ENCODE assay signal across 26 cellular contexts in genomic region chr4:147363514-147363913, GRCh38.
DNase-seq lines count a peak whose midpoint lies in the region; ATAC-seq, FAIRE-seq and TF ChIP-seq lines count a peak whose summit lies in the region.
"Had no signal": no experiment of that assay in that cellular context is flagged by ENCODE, and none has a peak within 500 bp of the region (broad histone marks: within the 10 kb centered on the region; RNA-seq: fewer than 3 reads in every experiment).

No MANE protein-coding gene starts in this region.

- no peak for TF ChIP-seq POLR2A in stomach (IDR thresholded peaks at IDR 0.05)

- ATAC-seq in lower lobe of right lung (no peak), natural killer cell (no peak)

- no peaks in the 10 kb centered on the region for H3K9me3 ChIP-seq in astrocyte (ENCODE audit: insufficient read depth, low read depth, low read length)
- no peaks in the 10 kb centered on the region for H3K9me3 ChIP-seq in lower lobe of right lung
- no peaks in the 10 kb centered on the region for H3K9me3 ChIP-seq in stomach
- no peaks in the 10 kb centered on the region for H3K9me3 ChIP-seq in MM.1S (replicated peaks; ENCODE audit: insufficient read depth, low read length)

- H4K20me1 ChIP-seq in astrocyte (ENCODE audit: insufficient read depth, low read length) (no peaks in the 10 kb centered on the region), MM.1S (ENCODE audit: insufficient read depth, low read length) (no peaks in the 10 kb centered on the region)

- FAIRE-seq in astrocyte (lab: Jason Lieb, UNC), result no peak
- FAIRE-seq: TTC549 had no signal

- H3K36me3 Mint-ChIP-seq in astrocyte (ENCODE audit: low read depth, unreplicated experiment) (no peaks in the 10 kb centered on the region), natural killer cell (no peaks in the 10 kb centered on the region)

- H3K27me3 ChIP-seq in astrocyte (ENCODE audit: insufficient read depth, low read length) (no peaks in the 10 kb centered on the region), lower lobe of right lung (ENCODE audit: low read depth) (no peaks in the 10 kb centered on the region), stomach (no peaks in the 10 kb centered on the region), MM.1S (replicated peaks; ENCODE audit: insufficient read depth, low read length) (no peaks in the 10 kb centered on the region)
- H3K27me3 ChIP-seq: foreskin keratinocyte had no signal

- H3K9me2 ChIP-seq in MM.1S (replicated peaks; ENCODE audit: insufficient read depth, low read length), result no peaks in the 10 kb centered on the region

- no peak overlapping the region for H3K9ac ChIP-seq in astrocyte (ENCODE audit: low read length)
- no peak overlapping the region for H3K9ac ChIP-seq in MM.1S (ENCODE audit: low read length)

- H3K4me1 ChIP-seq in astrocyte (ENCODE audit: insufficient read depth, low read length), result peaks cover 41% of the 10 kb centered on the region
- peaks cover 34% of the 10 kb centered on the region for H3K4me1 ChIP-seq in lower lobe of right lung
- peaks cover 0 to 36% (median 25%) of the 10 kb centered on the region in 4 donors for H3K4me1 ChIP-seq in stomach
- H3K4me1 ChIP-seq in MM.1S (ENCODE audit: low read length), result no peaks in the 10 kb centered on the region

- DNase-seq in HT-29 (ENCODE audit: low spot score) (peak; percentile 67), astrocyte (ENCODE audit: low read depth) (no peak), lower lobe of right lung (no peak), stomach (no peak), NOMO-1 treated with dmso at 0.1 percent for 144 hours (lab: John Stamatoyannopoulos, UW; ENCODE audit: unreplicated experiment) (no peak), natural killer cell (no peak), MM.1S (no peak)
- DNase-seq in activated CD4-positive, CD25-positive, alpha-beta regulatory T cell (lab: John Stamatoyannopoulos, UW), result no peak
- DNase-seq: activated CD4-positive, alpha-beta T cell treated with anti-CD3 and anti-CD28 coated beads for 4 hours; activated naive CD4-positive, alpha-beta T cell treated with anti-CD3 and anti-CD28 coated beads for 36 hours; activated T-cell treated with anti-CD3 and anti-CD28 coated beads, Interleukin-2, amount 50 U/mL, for 48 hours; CD4-positive, alpha-beta T cell; DMS153; effector CD4-positive, alpha-beta T cell; erythroblast; GF-D8; NCI-H1092 treated with DMSO at 0.1 percent for 48 hours; NCI-H2029 treated with DMSO at 0.1 percent for 48 hours; NCI-H226; NCI-H748 treated with DMSO at 0.1 percent for 48 hours; occipital lobe; SHP77; stimulated activated CD4-positive, alpha-beta T cell treated with anti-CD3 and anti-CD28 coated beads, Interleukin-15, amount 100 ng/mL, for 24 hours had no signal

- H3K79me2 ChIP-seq in astrocyte (ENCODE audit: insufficient read depth, low read length), result no peaks in the 10 kb centered on the region
- no peaks in the 10 kb centered on the region for H3K79me2 ChIP-seq in MM.1S (ENCODE audit: low read length)

- H3K4me3 Mint-ChIP-seq in astrocyte (ENCODE audit: unreplicated experiment) (no peak overlapping the region), natural killer cell (no peak overlapping the region)
- H3K4me3 Mint-ChIP-seq: activated naive CD4-positive, alpha-beta T cell treated with anti-CD3 and anti-CD28 coated beads for 36 hours; CD4-positive, alpha-beta T cell; central memory CD8-positive, alpha-beta T cell had no signal

- no peaks in the 10 kb centered on the region for H3K27me3 Mint-ChIP-seq in astrocyte (ENCODE audit: low read depth, unreplicated experiment)
- H3K27me3 Mint-ChIP-seq in natural killer cell (ENCODE audit: low read depth in 2 of 2), result no peaks in the 10 kb centered on the region
- H3K27me3 Mint-ChIP-seq: central memory CD8-positive, alpha-beta T cell had no signal

- H3K4me1 Mint-ChIP-seq in astrocyte (ENCODE audit: low read depth, unreplicated experiment) (peaks cover 40% of the 10 kb centered on the region), natural killer cell (no peaks in the 10 kb centered on the region)
- H3K4me1 Mint-ChIP-seq: central memory CD8-positive, alpha-beta T cell had no signal

- no peak for TF ChIP-seq CTCF in astrocyte (IDR thresholded peaks at IDR 0.05; ENCODE audit: insufficient read depth, low read depth, low read length)
- TF ChIP-seq CTCF in lower lobe of right lung (IDR thresholded peaks at IDR 0.05), result no peak
- no peak for TF ChIP-seq CTCF in stomach (IDR thresholded peaks at IDR 0.05)
- TF ChIP-seq CTCF in natural killer cell (IDR thresholded peaks at IDR 0.05), result no peak
- TF ChIP-seq CTCF in MM.1S (IDR thresholded peaks at IDR 0.05; ENCODE audit: low read length), result no peak

- H3K27ac Mint-ChIP-seq in astrocyte (ENCODE audit: unreplicated experiment), result peak overlapping the region; percentile 94
- no peak overlapping the region for H3K27ac Mint-ChIP-seq in natural killer cell
- H3K27ac Mint-ChIP-seq: activated naive CD4-positive, alpha-beta T cell treated with anti-CD3 and anti-CD28 coated beads for 36 hours; CD4-positive, alpha-beta T cell had no signal

- TF ChIP-seq EP300 in stomach (IDR thresholded peaks at IDR 0.05), result no peak

- H3K9me3 Mint-ChIP-seq in astrocyte (ENCODE audit: unreplicated experiment), result no peaks in the 10 kb centered on the region
- H3K9me3 Mint-ChIP-seq in natural killer cell, result peaks cover 7 to 11% of the 10 kb centered on the region in 2 donors
- H3K9me3 Mint-ChIP-seq: activated naive CD4-positive, alpha-beta T cell treated with anti-CD3 and anti-CD28 coated beads for 36 hours; CD4-positive, alpha-beta T cell had no signal

- no peaks in the 10 kb centered on the region for H3F3A ChIP-seq in MM.1S (ENCODE audit: insufficient read depth, low read length)

- no peaks in the 10 kb centered on the region for H3K36me3 ChIP-seq in astrocyte (ENCODE audit: insufficient read depth, low read length)
- no peaks in the 10 kb centered on the region for H3K36me3 ChIP-seq in lower lobe of right lung
- H3K36me3 ChIP-seq in stomach, result no peaks in the 10 kb centered on the region
- no peaks in the 10 kb centered on the region for H3K36me3 ChIP-seq in MM.1S (replicated peaks; ENCODE audit: insufficient read depth, low read length)

- 25 to 46% (median 33%) methylated on average over 2 of the region's 2 CpGs for WGBS in stomach, 5 donors

- H2AFZ ChIP-seq in astrocyte (ENCODE audit: low read depth, low read length), result no peak overlapping the region
- no peak overlapping the region for H2AFZ ChIP-seq in MM.1S (ENCODE audit: low read length)

- H3K4me3 ChIP-seq in astrocyte (ENCODE audit: insufficient read depth, low read depth, low read length) (no peak overlapping the region), lower lobe of right lung (no peak overlapping the region), stomach (no peak overlapping the region), MM.1S (ENCODE audit: low read length) (no peak overlapping the region)

- no peak overlapping the region for H3K27ac ChIP-seq in astrocyte (ENCODE audit: low read depth, low read length)
- peak overlapping the region; percentile 83 for H3K27ac ChIP-seq in lower lobe of right lung
- H3K27ac ChIP-seq in stomach, result peak overlapping the region in 4 of 5 donors; percentile 72 to 82 (median 76)
- H3K27ac ChIP-seq in MM.1S (ENCODE audit: low read length), result no peak overlapping the region
- H3K27ac ChIP-seq: foreskin keratinocyte had no signal

- intact Hi-C loops in lower lobe of right lung (cut with DNase I) (no loop called here), stomach (cut with DNase I; ENCODE audit: low total_unique reads) (no loop called here), natural killer cell (cut with micrococcal nuclease) (no loop called here)

- H3K4me2 ChIP-seq in astrocyte (ENCODE audit: low read length), result no peak overlapping the region
- H3K4me2 ChIP-seq in MM.1S (ENCODE audit: low read depth, low read length), result no peak overlapping the region

Comparison
In these comparisons a context has a peak if more than half of its experiments do, and no peak if none do; other contexts are left out.
1. H3K27ac ChIP-seq: peak in lower lobe of right lung (single experiment) and stomach (4 of 5); none in astrocyte (single experiment) and MM.1S (single experiment).